Comparison of ENCODE assay signal across 10 cellular contexts in the genomic region with DNA sequence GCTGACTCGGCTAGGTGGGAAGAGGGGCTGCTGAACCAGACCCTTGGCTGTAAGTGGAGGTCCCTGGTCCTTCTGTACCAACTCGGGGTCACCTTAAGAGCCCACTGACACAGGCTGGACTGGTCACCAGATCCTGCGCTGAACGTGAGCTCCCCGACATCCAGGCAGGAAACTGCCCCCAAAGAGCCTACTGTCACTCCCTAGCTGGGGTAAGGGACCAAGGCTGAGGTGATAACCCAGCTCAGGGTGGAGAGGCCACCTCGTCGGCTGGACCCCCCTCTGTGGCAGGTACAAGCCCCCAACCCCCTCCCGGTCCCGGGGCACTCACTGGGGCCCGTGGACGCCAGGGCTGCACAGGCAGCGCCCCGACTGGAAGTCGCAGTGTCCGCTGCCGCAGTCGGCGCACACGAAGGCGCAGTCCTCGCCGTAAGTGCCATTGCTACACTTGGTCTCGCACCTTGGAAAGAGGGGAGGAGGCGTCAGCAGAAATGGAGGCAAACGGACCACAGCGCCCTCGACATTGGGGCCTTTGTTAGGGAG. TPM values are rescaled to one million over a fixed set of nuclear protein-coding genes. Genes with fewer than 3 reads are reported as not detected.
DNase-seq lines count a peak whose midpoint lies in the region; ATAC-seq, FAIRE-seq and TF ChIP-seq lines count a peak whose summit lies in the region.
"Had no signal": no experiment of that assay in that cellular context is flagged by ENCODE, and none has a peak within 500 bp of the region (broad histone marks: within the 10 kb centered on the region; RNA-seq: fewer than 3 reads in every experiment).

No MANE protein-coding gene starts in this region.

- ATAC-seq in T-cell (replicated peaks in 1 of 4): peak; percentile 0 to 2 (median 1)
- ATAC-seq in GM18873 (IDR thresholded peaks at IDR 0.05; ENCODE audit: low FRiP score, unreplicated experiment): no peak

- peak overlapping the region in 1 of 21 experiments; percentile 18 for H3K27ac ChIP-seq in skin epidermis
- H3K27ac ChIP-seq: ascending aorta, GM23248 had no signal

- FAIRE-seq in frontal cortex (lab: Jason Lieb, UNC): no peak

- no peak for TF ChIP-seq CTCF in progenitor cell of endocrine pancreas (IDR thresholded peaks at IDR 0.05; ENCODE audit: unreplicated experiment)

- H3K27me3 Mint-ChIP-seq in T-cell (peaks cover 13 to 40% of the 10 kb centered on the region in 2 donors), progenitor cell of endocrine pancreas (peaks cover 41% of the 10 kb centered on the region)

- H3K4me3 Mint-ChIP-seq in T-cell: peak overlapping the region; percentile 75 to 89 (median 81)
- no peak overlapping the region for H3K4me3 Mint-ChIP-seq in progenitor cell of endocrine pancreas (ENCODE audit: low read depth)

- CTCF ChIA-PET in T-cell (lab: Charles Lee): no interaction called here

- DNase-seq in NOMO-1 (lab: John Stamatoyannopoulos, UW; ENCODE audit: unreplicated experiment in 2 of 2) (peak; percentile 17 to 22), NOMO-1 treated with dmso at 0.1 percent for 144 hours (lab: John Stamatoyannopoulos, UW; ENCODE audit: unreplicated experiment) (no peak), T-cell (peak in 1 of 34 experiments; percentile 22), frontal cortex (ENCODE audit: low spot score in 2 of 2) (peak; percentile 14 to 46), NCI-H2196 (lab: John Stamatoyannopoulos, UW; ENCODE audit: unreplicated experiment) (no peak), progenitor cell of endocrine pancreas (ENCODE audit: low spot score, unreplicated experiment) (no peak)

- POLR2A ChIA-PET in T-cell (lab: Charles Lee): no interaction called here

- H3K36me3 Mint-ChIP-seq in T-cell: no peaks in the 10 kb centered on the region
- peaks cover 16% of the 10 kb centered on the region for H3K36me3 Mint-ChIP-seq in progenitor cell of endocrine pancreas (ENCODE audit: insufficient read depth)

- H3K27ac Mint-ChIP-seq in T-cell (no peak overlapping the region), progenitor cell of endocrine pancreas (no peak overlapping the region)

- peak overlapping the region; percentile 16 to 38 (median 22) for H3K4me3 ChIP-seq in skin epidermis
- H3K4me3 ChIP-seq: GM23248 had no signal

- H3K4me1 Mint-ChIP-seq in T-cell (peaks cover 17 to 30% (median 18%) of the 10 kb centered on the region in 3 donors), progenitor cell of endocrine pancreas (ENCODE audit: low read depth) (no peaks in the 10 kb centered on the region)

- H3K9me3 Mint-ChIP-seq in T-cell (no peaks in the 10 kb centered on the region), progenitor cell of endocrine pancreas (ENCODE audit: low read depth) (no peaks in the 10 kb centered on the region)

RNA-seq across cellular contexts. Expression of gene SCARF2, which starts 7.5 kb away (rescaled TPM):
- total RNA-seq in T-cell (1 to 10 TPM; 1.6 to 3.1 (median 2.9) TPM), frontal cortex (1.6 TPM), progenitor cell of endocrine pancreas (14.4 and 14.6 TPM in 2 replicates)

RNA-seq across cellular contexts. Expression of gene ZNF74, which starts 36.2 kb away (rescaled TPM):
- total RNA-seq in T-cell: 10 to 100 TPM in 3 of 5 donors, 1 to 10 TPM in 2; 6.8 to 19.7 (median 17.3) TPM
- 39.9 TPM for total RNA-seq in frontal cortex
- 48.8 and 52.1 TPM in 2 replicates for total RNA-seq in progenitor cell of endocrine pancreas

Comparison
In these comparisons a context has a peak if more than half of its experiments do, and no peak if none do; other contexts are left out.
1. DNase-seq: peak in NOMO-1 (2 of 2) and frontal cortex (2 of 2); none in NOMO-1 treated with dmso at 0.1 percent for 144 hours (single experiment), NCI-H2196 (single experiment) and progenitor cell of endocrine pancreas (single experiment).